In genomic region chr12:40020261-40020691, GRCh38 we compare ENCODE assay signal across 16 cellular contexts.
DNase-seq lines count a peak whose midpoint lies in the region; ATAC-seq and TF ChIP-seq lines count a peak whose summit lies in the region.
"Had no signal": no experiment of that assay in that cellular context is flagged by ENCODE, and none has a peak within 500 bp of the region (broad histone marks: within the 10 kb centered on the region; RNA-seq: fewer than 3 reads in every experiment).

No MANE protein-coding gene starts in this region.

- H3K27ac Mint-ChIP-seq in H9 (peak overlapping the region; percentile 87 to 98 (median 93)), WTC11 (peak overlapping the region; percentile 98)
- H3K27ac Mint-ChIP-seq: CD4-positive, CD25-positive, alpha-beta regulatory T cell had no signal

- peaks cover 2% of the 10 kb centered on the region for H3K79me1 ChIP-seq in H9 (ENCODE audit: insufficient read depth, low read depth, low read length, poor library complexity, severe bottlenecking)

- no peaks in the 10 kb centered on the region for H3K27me3 Mint-ChIP-seq in H9 (ENCODE audit: low read depth)
- no peaks in the 10 kb centered on the region for H3K27me3 Mint-ChIP-seq in WTC11 (ENCODE audit: low read depth)
- H3K27me3 Mint-ChIP-seq: CD4-positive, CD25-positive, alpha-beta regulatory T cell had no signal

- H3K79me2 ChIP-seq in H9 (ENCODE audit: insufficient read depth, low read length) = no peaks in the 10 kb centered on the region

- H3K4me1 ChIP-seq in H9 (ENCODE audit: insufficient read depth, low read length) = peaks cover 7% of the 10 kb centered on the region; the same call in 1 of the 2 replicates
- H3K4me1 ChIP-seq in iPS-18a (ENCODE audit: control insufficient read depth, low read depth, low read length) = peaks cover 35% of the 10 kb centered on the region

- DNase-seq in H9 (peak; percentile 54), WTC11 (ENCODE audit: low spot score) (no peak), iPS-NIHi7 (ENCODE audit: extremely low spot score) (no peak), NCI-H146 (lab: John Stamatoyannopoulos, UW) (no peak)
- DNase-seq in activated CD4-positive, alpha-beta T cell treated with anti-CD3 and anti-CD28 coated beads for 48 hours = no peak
- DNase-seq: ACHN; CD4-positive, CD25-positive, alpha-beta regulatory T cell; DMS 273 treated with DMSO at 0.1 percent for 48 hours; GM23248; IMR-90; KBM-7 had no signal

- H4K91ac ChIP-seq in H9 (ENCODE audit: insufficient read length, low read depth, low read length) = no peak overlapping the region

- H3K9me3 Mint-ChIP-seq in H9 (no peaks in the 10 kb centered on the region), WTC11 (no peaks in the 10 kb centered on the region)
- H3K9me3 Mint-ChIP-seq: CD4-positive, CD25-positive, alpha-beta regulatory T cell had no signal

- no peak overlapping the region for H4K5ac ChIP-seq in H9 (ENCODE audit: insufficient read length, low read depth, low read length)

- H2BK20ac ChIP-seq in H9 (ENCODE audit: low read depth, low read length, poor library complexity, severe bottlenecking) = no peak overlapping the region

- no peak overlapping the region for H2BK120ac ChIP-seq in H9 (ENCODE audit: low read depth, low read length, poor library complexity, severe bottlenecking)

- H2BK12ac ChIP-seq in H9 (ENCODE audit: insufficient read length, low read depth, low read length) = no peak overlapping the region

- H2AFZ ChIP-seq in H9 (ENCODE audit: low read length) = no peak overlapping the region
- H2AFZ ChIP-seq: GM23248 had no signal

- H2BK15ac ChIP-seq in H9 (ENCODE audit: low read depth, low read length) = no peak overlapping the region

- no peak overlapping the region for H3K4ac ChIP-seq in H9 (ENCODE audit: low read depth, low read length)

- no peak for TF ChIP-seq CTCF in H9 (conservative IDR thresholded peaks at IDR 0.05)
- TF ChIP-seq CTCF in WTC11 (IDR thresholded peaks at IDR 0.05) = no peak

- POLR2A ChIA-PET in WTC11 (lab: Charles Lee) = no interaction called here

- H3K23ac ChIP-seq in H9 (ENCODE audit: insufficient read length, low read depth, low read length) = no peak overlapping the region

- no peak overlapping the region for H3K18ac ChIP-seq in H9 (ENCODE audit: insufficient read length, low read depth, low read length)

- H3K23me2 ChIP-seq in H9 (ENCODE audit: insufficient read length, low read depth, low read length, poor library complexity, severe bottlenecking) = no peaks in the 10 kb centered on the region

- CTCF ChIA-PET in WTC11 (lab: Charles Lee) = interaction anchor here (2.8 kb wide), 1 partner anchor 9 kb away, joined by 17 read pairs; no protein-coding TSS in a partner anchor

- no peak overlapping the region for H2AK5ac ChIP-seq in H9 (ENCODE audit: insufficient read length, low read length)

- ATAC-seq in WTC11 (peak; percentile 83), HG03442 (IDR thresholded peaks at IDR 0.05; ENCODE audit: unreplicated experiment) (no peak)
- ATAC-seq: GM12878 had no signal

- H3K4me3 ChIP-seq in iPS-18a (ENCODE audit: low read length) = peak overlapping the region; percentile 15
- H3K4me3 ChIP-seq: BLaER1 treated with 17β-estradiol and CSF1 and Interleukin-3, amounts not matched to agents 10 nM and 100 nM; GM12878; GM23248; HAP-1 had no signal

- H3K36me3 Mint-ChIP-seq in H9 (ENCODE audit: insufficient read depth in 1 of 3, low read depth in 3 of 3) = peaks cover 0 to 3% (median 0%) of the 10 kb centered on the region in 3 experiments; a peak in 3 of 7 replicates
- no peaks in the 10 kb centered on the region for H3K36me3 Mint-ChIP-seq in WTC11
- H3K36me3 Mint-ChIP-seq: CD4-positive, CD25-positive, alpha-beta regulatory T cell had no signal

- no peak overlapping the region for H3K4me2 ChIP-seq in H9 (ENCODE audit: insufficient read depth, insufficient read length, low read length)
- H3K4me2 ChIP-seq: BLaER1 treated with 17β-estradiol and CSF1 and Interleukin-3, amounts not matched to agents 10 nM and 100 nM had no signal

- H3K9me3 ChIP-seq in H9 (ENCODE audit: control insufficient read depth, low read depth, low read length) = no peaks in the 10 kb centered on the region
- H3K9me3 ChIP-seq in iPS-18a (ENCODE audit: control insufficient read depth, low read depth, low read length) = no peaks in the 10 kb centered on the region
- H3K9me3 ChIP-seq: BLaER1 treated with 17β-estradiol and CSF1 and Interleukin-3, amounts not matched to agents 10 nM and 100 nM; HAP-1 had no signal

- no CpG with 5 or more reads among the region's 4 CpGs for WGBS in H9 (ENCODE audit: extremely low coverage, insufficient read length, low lambda C conversion rate)

- H3K27ac ChIP-seq in H9 (ENCODE audit: insufficient read length, low read depth, low read length) (no peak overlapping the region), iPS-18a (ENCODE audit: low read length) (no peak overlapping the region)
- H3K27ac ChIP-seq: BLaER1 treated with 17β-estradiol and CSF1 and Interleukin-3, amounts not matched to agents 10 nM and 100 nM; GM23248 had no signal

- no peak overlapping the region for H4K8ac ChIP-seq in H9 (replicated peaks; ENCODE audit: insufficient read length, low read depth, low read length)

- H3K4me3 Mint-ChIP-seq in H9 = peak overlapping the region in 1 of 2 experiments; percentile 71; a peak in 2 of 5 replicates
- H3K4me3 Mint-ChIP-seq in WTC11 = peak overlapping the region; percentile 28
- H3K4me3 Mint-ChIP-seq: CD4-positive, CD25-positive, alpha-beta regulatory T cell had no signal

- H3K14ac ChIP-seq in H9 (ENCODE audit: insufficient read depth, low read length) = no peak overlapping the region

- H4K20me1 ChIP-seq in H9 (ENCODE audit: control insufficient read depth, insufficient read depth, insufficient read length) = no peaks in the 10 kb centered on the region
- H4K20me1 ChIP-seq: BLaER1 treated with 17β-estradiol and CSF1 and Interleukin-3, amounts not matched to agents 10 nM and 100 nM had no signal

- H3K27me3 ChIP-seq in H9 (ENCODE audit: insufficient read depth, low read length) = no peaks in the 10 kb centered on the region
- no peaks in the 10 kb centered on the region for H3K27me3 ChIP-seq in iPS-18a (ENCODE audit: control insufficient read depth, insufficient read depth, low read length)
- H3K27me3 ChIP-seq: BLaER1 treated with 17β-estradiol and CSF1 and Interleukin-3, amounts not matched to agents 10 nM and 100 nM had no signal

- no peak overlapping the region for H3K56ac ChIP-seq in H9 (ENCODE audit: insufficient read length, low read depth, low read length)

- no peaks in the 10 kb centered on the region for H3K36me3 ChIP-seq in iPS-18a (ENCODE audit: control insufficient read depth, low read depth, low read length)
- H3K36me3 ChIP-seq: BLaER1 treated with 17β-estradiol and CSF1 and Interleukin-3, amounts not matched to agents 10 nM and 100 nM; HAP-1 had no signal

- no peak overlapping the region for H3T11ph ChIP-seq in H9 (ENCODE audit: low read length)

- peaks cover 33 to 53% of the 10 kb centered on the region in 2 experiments for H3K4me1 Mint-ChIP-seq in H9
- H3K4me1 Mint-ChIP-seq in WTC11 = peaks cover 69% of the 10 kb centered on the region

- H3K9ac ChIP-seq in H9 (ENCODE audit: extremely low read depth, insufficient read length, low read length) (no peak overlapping the region), iPS-18a (ENCODE audit: low read length) (peak overlapping the region; percentile 17)
- H3K9ac ChIP-seq: BLaER1 treated with 17β-estradiol and CSF1 and Interleukin-3, amounts not matched to agents 10 nM and 100 nM; GM23248 had no signal

- H2BK5ac ChIP-seq in H9 (ENCODE audit: insufficient read length, low read length) = no peak overlapping the region

TF ChIP-seq in WTC11, 78 proteins besides CTCF, POLR2A, EP300 and RAD21:
- no peak for TF ChIP-seq E2F1 (CRISPR knock-in tag; IDR thresholded peaks at IDR 0.05)
